Comparison of ENCODE assay signal across 1 cellular context in genomic region chr17:59619313-59620063, GRCh38.
TF ChIP-seq lines count a peak whose summit lies in the region.

TSS of gene CLTC (plus strand) at chr17:59619895. CDS start at chr17:59620132, 237 bp downstream.

TF ChIP-seq in HepG2, 621 proteins besides CTCF, POLR2A, EP300 and RAD21 (continued from another document and continues in another):
- peak; percentile 29 for TF ChIP-seq ZNF407 (CRISPR knock-in tag; IDR thresholded peaks at IDR 0.05; ENCODE audit: not compliant biosample characterization)
- no peak for TF ChIP-seq KAT2B (IDR thresholded peaks at IDR 0.05; ENCODE audit: borderline replicate concordance, low read depth, low read length)
- peak; percentile 91 for TF ChIP-seq KDM3A (CRISPR knock-in tag; IDR thresholded peaks at IDR 0.05; ENCODE audit: low read depth)
- peak; percentile 87 for TF ChIP-seq HMGXB3 (CRISPR knock-in tag; IDR thresholded peaks at IDR 0.05; ENCODE audit: borderline replicate concordance)
- TF ChIP-seq ZFY (CRISPR knock-in tag; IDR thresholded peaks at IDR 0.05) = peak; percentile 88
- peak; percentile 92 for TF ChIP-seq SAP130 (CRISPR knock-in tag; IDR thresholded peaks at IDR 0.05; ENCODE audit: low read depth)
- peak; percentile 96 for TF ChIP-seq ZNF350 (CRISPR knock-in tag; IDR thresholded peaks at IDR 0.05; ENCODE audit: borderline replicate concordance, low read depth)
- no peak for TF ChIP-seq LRRFIP1 (CRISPR knock-in tag; conservative IDR thresholded peaks at IDR 0.05)
- TF ChIP-seq ZSCAN21 (CRISPR knock-in tag; IDR thresholded peaks at IDR 0.05; ENCODE audit: borderline replicate concordance) = peak; percentile 90
- peak; percentile 56; the same call in 1 of the 2 replicates for TF ChIP-seq ZNF451 (CRISPR knock-in tag; IDR thresholded peaks at IDR 0.05)
- peak; percentile 71; the same call in 1 of the 2 replicates for TF ChIP-seq MZF1 (CRISPR knock-in tag; IDR thresholded peaks at IDR 0.05; ENCODE audit: borderline replicate concordance)
- no peak for TF ChIP-seq EZH2 (conservative IDR thresholded peaks at IDR 0.05; ENCODE audit: low read depth, low read length)
- no peak for TF ChIP-seq SOX6 (IDR thresholded peaks at IDR 0.05)
- peak; percentile 82 for TF ChIP-seq SOX6 (CRISPR knock-in tag; IDR thresholded peaks at IDR 0.05)
- no peak for TF ChIP-seq HMGA1 (CRISPR knock-in tag; conservative IDR thresholded peaks at IDR 0.05)
- no peak for TF ChIP-seq PHB2 (IDR thresholded peaks at IDR 0.05; ENCODE audit: partially characterized antibody)
- TF ChIP-seq, protein P1, sequence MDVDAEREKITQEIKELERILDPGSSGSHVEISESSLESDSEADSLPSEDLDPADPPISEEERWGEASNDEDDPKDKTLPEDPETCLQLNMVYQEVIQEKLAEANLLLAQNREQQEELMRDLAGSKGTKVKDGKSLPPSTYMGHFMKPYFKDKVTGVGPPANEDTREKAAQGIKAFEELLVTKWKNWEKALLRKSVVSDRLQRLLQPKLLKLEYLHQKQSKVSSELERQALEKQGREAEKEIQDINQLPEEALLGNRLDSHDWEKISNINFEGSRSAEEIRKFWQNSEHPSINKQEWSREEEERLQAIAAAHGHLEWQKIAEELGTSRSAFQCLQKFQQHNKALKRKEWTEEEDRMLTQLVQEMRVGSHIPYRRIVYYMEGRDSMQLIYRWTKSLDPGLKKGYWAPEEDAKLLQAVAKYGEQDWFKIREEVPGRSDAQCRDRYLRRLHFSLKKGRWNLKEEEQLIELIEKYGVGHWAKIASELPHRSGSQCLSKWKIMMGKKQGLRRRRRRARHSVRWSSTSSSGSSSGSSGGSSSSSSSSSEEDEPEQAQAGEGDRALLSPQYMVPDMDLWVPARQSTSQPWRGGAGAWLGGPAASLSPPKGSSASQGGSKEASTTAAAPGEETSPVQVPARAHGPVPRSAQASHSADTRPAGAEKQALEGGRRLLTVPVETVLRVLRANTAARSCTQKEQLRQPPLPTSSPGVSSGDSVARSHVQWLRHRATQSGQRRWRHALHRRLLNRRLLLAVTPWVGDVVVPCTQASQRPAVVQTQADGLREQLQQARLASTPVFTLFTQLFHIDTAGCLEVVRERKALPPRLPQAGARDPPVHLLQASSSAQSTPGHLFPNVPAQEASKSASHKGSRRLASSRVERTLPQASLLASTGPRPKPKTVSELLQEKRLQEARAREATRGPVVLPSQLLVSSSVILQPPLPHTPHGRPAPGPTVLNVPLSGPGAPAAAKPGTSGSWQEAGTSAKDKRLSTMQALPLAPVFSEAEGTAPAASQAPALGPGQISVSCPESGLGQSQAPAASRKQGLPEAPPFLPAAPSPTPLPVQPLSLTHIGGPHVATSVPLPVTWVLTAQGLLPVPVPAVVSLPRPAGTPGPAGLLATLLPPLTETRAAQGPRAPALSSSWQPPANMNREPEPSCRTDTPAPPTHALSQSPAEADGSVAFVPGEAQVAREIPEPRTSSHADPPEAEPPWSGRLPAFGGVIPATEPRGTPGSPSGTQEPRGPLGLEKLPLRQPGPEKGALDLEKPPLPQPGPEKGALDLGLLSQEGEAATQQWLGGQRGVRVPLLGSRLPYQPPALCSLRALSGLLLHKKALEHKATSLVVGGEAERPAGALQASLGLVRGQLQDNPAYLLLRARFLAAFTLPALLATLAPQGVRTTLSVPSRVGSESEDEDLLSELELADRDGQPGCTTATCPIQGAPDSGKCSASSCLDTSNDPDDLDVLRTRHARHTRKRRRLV (CRISPR knock-in tag; IDR thresholded peaks at IDR 0.05) = peak; percentile 23; the same call in 1 of the 2 replicates
- peak; percentile 91 for TF ChIP-seq THAP11 (CRISPR knock-in tag; IDR thresholded peaks at IDR 0.05)
- TF ChIP-seq CHD2 (IDR thresholded peaks at IDR 0.05; ENCODE audit: low read depth, low read length) = peak; percentile 92
- no peak; the same call in 1 of the 2 replicates for TF ChIP-seq ZBTB1 (CRISPR knock-in tag; IDR thresholded peaks at IDR 0.05; ENCODE audit: borderline replicate concordance)
- no peak for TF ChIP-seq KDM6A (CRISPR knock-in tag; IDR thresholded peaks at IDR 0.05; ENCODE audit: low read depth)
- TF ChIP-seq FOXJ3 (CRISPR knock-in tag; IDR thresholded peaks at IDR 0.05; ENCODE audit: borderline replicate concordance) = no peak; the same call in 1 of the 2 replicates
- TF ChIP-seq, protein P2, sequence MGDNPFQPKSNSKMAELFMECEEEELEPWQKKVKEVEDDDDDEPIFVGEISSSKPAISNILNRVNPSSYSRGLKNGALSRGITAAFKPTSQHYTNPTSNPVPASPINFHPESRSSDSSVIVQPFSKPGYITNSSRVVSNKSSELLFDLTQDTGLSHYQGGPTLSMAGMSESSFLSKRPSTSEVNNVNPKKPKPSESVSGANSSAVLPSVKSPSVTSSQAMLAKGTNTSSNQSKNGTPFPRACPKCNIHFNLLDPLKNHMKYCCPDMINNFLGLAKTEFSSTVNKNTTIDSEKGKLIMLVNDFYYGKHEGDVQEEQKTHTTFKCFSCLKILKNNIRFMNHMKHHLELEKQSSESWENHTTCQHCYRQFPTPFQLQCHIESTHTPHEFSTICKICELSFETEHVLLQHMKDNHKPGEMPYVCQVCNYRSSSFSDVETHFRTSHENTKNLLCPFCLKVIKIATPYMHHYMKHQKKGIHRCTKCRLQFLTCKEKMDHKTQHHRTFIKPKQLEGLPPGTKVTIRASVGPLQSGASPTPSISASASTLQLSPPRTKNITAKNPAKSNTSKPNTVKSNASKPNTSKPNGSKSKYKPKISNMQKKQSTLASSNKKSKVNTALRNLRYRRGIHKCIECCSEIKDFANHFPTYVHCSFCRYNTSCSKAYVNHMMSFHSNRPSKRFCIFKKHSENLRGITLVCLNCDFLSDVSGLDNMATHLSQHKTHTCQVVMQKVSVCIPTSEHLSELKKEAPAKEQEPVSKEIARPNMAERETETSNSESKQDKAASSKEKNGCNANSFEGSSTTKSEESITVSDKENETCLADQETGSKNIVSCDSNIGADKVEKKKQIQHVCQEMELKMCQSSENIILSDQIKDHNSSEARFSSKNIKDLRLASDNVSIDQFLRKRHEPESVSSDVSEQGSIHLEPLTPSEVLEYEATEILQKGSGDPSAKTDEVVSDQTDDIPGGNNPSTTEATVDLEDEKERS (CRISPR knock-in tag; IDR thresholded peaks at IDR 0.05) = peak; percentile 78
- TF ChIP-seq GTF3A (CRISPR knock-in tag; conservative IDR thresholded peaks at IDR 0.05) = peak; percentile 85; the same call in 1 of the 2 replicates
- TF ChIP-seq ZNF562 (CRISPR knock-in tag; IDR thresholded peaks at IDR 0.05; ENCODE audit: borderline replicate concordance) = no peak
- TF ChIP-seq, protein P3, sequence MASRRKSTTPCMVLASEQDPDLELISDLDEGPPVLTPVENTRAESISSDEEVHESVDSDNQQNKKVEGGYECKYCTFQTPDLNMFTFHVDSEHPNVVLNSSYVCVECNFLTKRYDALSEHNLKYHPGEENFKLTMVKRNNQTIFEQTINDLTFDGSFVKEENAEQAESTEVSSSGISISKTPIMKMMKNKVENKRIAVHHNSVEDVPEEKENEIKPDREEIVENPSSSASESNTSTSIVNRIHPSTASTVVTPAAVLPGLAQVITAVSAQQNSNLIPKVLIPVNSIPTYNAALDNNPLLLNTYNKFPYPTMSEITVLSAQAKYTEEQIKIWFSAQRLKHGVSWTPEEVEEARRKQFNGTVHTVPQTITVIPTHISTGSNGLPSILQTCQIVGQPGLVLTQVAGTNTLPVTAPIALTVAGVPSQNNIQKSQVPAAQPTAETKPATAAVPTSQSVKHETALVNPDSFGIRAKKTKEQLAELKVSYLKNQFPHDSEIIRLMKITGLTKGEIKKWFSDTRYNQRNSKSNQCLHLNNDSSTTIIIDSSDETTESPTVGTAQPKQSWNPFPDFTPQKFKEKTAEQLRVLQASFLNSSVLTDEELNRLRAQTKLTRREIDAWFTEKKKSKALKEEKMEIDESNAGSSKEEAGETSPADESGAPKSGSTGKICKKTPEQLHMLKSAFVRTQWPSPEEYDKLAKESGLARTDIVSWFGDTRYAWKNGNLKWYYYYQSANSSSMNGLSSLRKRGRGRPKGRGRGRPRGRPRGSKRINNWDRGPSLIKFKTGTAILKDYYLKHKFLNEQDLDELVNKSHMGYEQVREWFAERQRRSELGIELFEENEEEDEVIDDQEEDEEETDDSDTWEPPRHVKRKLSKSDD (CRISPR knock-in tag; IDR thresholded peaks at IDR 0.05; ENCODE audit: low read depth) = peak; percentile 82; the same call in 1 of the 2 replicates
- no peak for TF ChIP-seq MLLT10 (CRISPR knock-in tag; IDR thresholded peaks at IDR 0.05)
